8 cellular contexts compared by ENCODE assay signal in genomic region chr17:48261297-48261880, GRCh38.
DNase-seq lines count a peak whose midpoint lies in the region; ATAC-seq, FAIRE-seq and TF ChIP-seq lines count a peak whose summit lies in the region.

No MANE protein-coding gene starts in this region.

- FAIRE-seq in GM12891 (lab: Jason Lieb, UNC) (peak; percentile 76), frontal cortex (lab: Jason Lieb, UNC) (no peak)

- ATAC-seq in GM18907 (IDR thresholded peaks at IDR 0.05; ENCODE audit: unreplicated experiment) (no peak), HG03469 (IDR thresholded peaks at IDR 0.05; ENCODE audit: unreplicated experiment) (no peak)

- no peak for TF ChIP-seq POLR2A in GM12891 (IDR thresholded peaks at IDR 0.05; ENCODE audit: low read depth, low read length)

- DNase-seq in AML-193 (lab: John Stamatoyannopoulos, UW) (peak; percentile 71 to 73), GM12891 (ENCODE audit: insufficient read length, low spot score) (no peak), NCI-H82 treated with DMSO at 0.1 percent for 48 hours (lab: John Stamatoyannopoulos, UW; ENCODE audit: unreplicated experiment) (peak; percentile 2), fibroblast of mammary gland (ENCODE audit: low read depth) (peak; percentile 28), medulla oblongata (ENCODE audit: extremely low spot score) (no peak), frontal cortex (ENCODE audit: low spot score in 2 of 2) (no peak)

- no peak overlapping the region for H3K4me3 ChIP-seq in fibroblast of mammary gland (ENCODE audit: control insufficient read depth, low read depth, low read length)

- TF ChIP-seq CTCF in fibroblast of mammary gland (conservative IDR thresholded peaks at IDR 0.05; ENCODE audit: control insufficient read depth, insufficient read depth, low read depth, low read length) = peak; percentile 52

TF ChIP-seq in GM12891, 5 proteins besides CTCF, POLR2A, EP300 and RAD21:
- no peak for TF ChIP-seq POLR2AphosphoS5 (IDR thresholded peaks at IDR 0.05; ENCODE audit: low read depth, low read length)
- TF ChIP-seq PAX5 (IDR thresholded peaks at IDR 0.05; ENCODE audit: insufficient read depth, low read length, severe bottlenecking) = no peak
- no peak for TF ChIP-seq TAF1 (IDR thresholded peaks at IDR 0.05; ENCODE audit: low read depth, low read length)
- no peak for TF ChIP-seq SPI1 (IDR thresholded peaks at IDR 0.05; ENCODE audit: low read depth, low read length)
- TF ChIP-seq POU2F2 (IDR thresholded peaks at IDR 0.05; ENCODE audit: low read depth, low read length) = no peak

Comparison
In these comparisons a context has a peak if more than half of its experiments do, and no peak if none do; other contexts are left out.
1. DNase-seq: peak in AML-193 (2 of 2), NCI-H82 treated with DMSO at 0.1 percent for 48 hours (single experiment) and fibroblast of mammary gland (single experiment); none in GM12891 (single experiment), medulla oblongata (single experiment) and frontal cortex (0 of 2).